In the genomic region with DNA sequence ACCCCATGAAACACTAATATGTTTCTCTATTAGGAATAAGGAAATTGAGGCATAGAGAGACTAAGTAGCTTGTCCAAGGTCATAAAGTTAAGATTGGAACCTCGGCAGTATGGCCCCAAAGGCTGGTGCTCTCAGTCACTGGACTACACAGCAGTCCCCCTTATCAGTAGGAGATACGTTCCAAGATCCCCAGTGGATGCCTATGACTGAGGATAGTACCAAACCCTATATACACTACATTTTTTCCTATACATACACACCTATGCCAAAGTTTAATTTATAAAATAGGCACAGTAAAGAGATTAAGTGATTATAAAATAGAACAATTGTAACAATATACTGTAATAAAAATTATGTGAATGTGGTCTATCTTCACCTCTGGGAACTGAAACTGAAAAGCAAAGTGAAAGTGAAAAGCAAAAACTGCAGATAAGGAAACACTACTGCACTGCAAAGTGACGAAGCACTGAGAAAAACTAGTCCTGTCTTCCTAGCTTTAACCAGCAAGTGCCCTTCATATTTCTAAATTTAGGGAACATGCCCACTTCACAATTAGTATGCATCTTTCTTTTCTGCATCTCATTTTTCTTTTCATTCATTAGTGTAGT, we compare ENCODE assay signal across 9 cellular contexts.
DNase-seq lines count a peak whose midpoint lies in the region; ATAC-seq, FAIRE-seq and TF ChIP-seq lines count a peak whose summit lies in the region.
"Had no signal": no experiment of that assay in that cellular context is flagged by ENCODE, and none has a peak within 500 bp of the region (broad histone marks: within the 10 kb centered on the region; RNA-seq: fewer than 3 reads in every experiment).

No MANE protein-coding gene starts in this region.

- TF ChIP-seq RAD21 in GM12878 (IDR thresholded peaks at IDR 0.05; ENCODE audit: insufficient read depth, low read depth, low read length) = no peak

- H3K36me3 ChIP-seq in GM12878 (ENCODE audit: control insufficient read depth in 2 of 2, insufficient read depth in 2 of 2, low read length in 1 of 2) = peaks cover 0 to 5% of the 10 kb centered on the region in 2 experiments; a peak in 3 of 4 replicates
- H3K36me3 ChIP-seq in neutrophil = peaks cover 4% of the 10 kb centered on the region

- ATAC-seq in GM18868 (IDR thresholded peaks at IDR 0.05; ENCODE audit: unreplicated experiment) = peak; percentile 28
- peak; percentile 25 for ATAC-seq in HG03066 (IDR thresholded peaks at IDR 0.05; ENCODE audit: low read depth, unreplicated experiment)
- peak; percentile 62 for ATAC-seq in GM12878
- no peak for ATAC-seq in GM18867 (IDR thresholded peaks at IDR 0.05; ENCODE audit: unreplicated experiment)
- ATAC-seq in GM21367 (IDR thresholded peaks at IDR 0.05; ENCODE audit: unreplicated experiment) = no peak

- peak overlapping the region; percentile 64 for H3K4me2 ChIP-seq in GM12878 (ENCODE audit: control insufficient read depth, insufficient read depth)

- RAD21 ChIA-PET in GM12878 (lab: Charles Lee; ENCODE audit: unreplicated experiment) = interaction anchor here (0.7 to 4.7 kb wide), 11 partner anchors 9 to 258 kb away, joined by 3 to 79 read pairs (median 12); a partner anchor contains a TSS

- H3K27ac ChIP-seq in GM12878 (ENCODE audit: control insufficient read depth, insufficient read depth) = peak overlapping the region; percentile 75
- H3K27ac ChIP-seq in neutrophil = peak overlapping the region; percentile 59

- H2AFZ ChIP-seq in GM12878 (ENCODE audit: control insufficient read depth, low read depth, low read length) = no peak overlapping the region

- no peak for TF ChIP-seq CTCF in GM12878 (IDR thresholded peaks at IDR 0.05 in 2 of 3, conservative IDR thresholded peaks at IDR 0.05 in 1 of 3; ENCODE audit: control insufficient read depth in 2 of 3, extremely low read depth in 1 of 3, insufficient read depth in 1 of 3, low read depth in 3 of 3, low read length in 3 of 3)
- TF ChIP-seq CTCF in neutrophil (IDR thresholded peaks at IDR 0.05) = no peak

- FAIRE-seq in GM12878 (lab: Jason Lieb, UNC) = peak; percentile 86

- no TSS peak for BruUV-seq in GM12878 (replicated peaks; lab: Mats Ljungman, UMichigan)

- SMC1A ChIA-PET in GM12878 (lab: Charles Lee; ENCODE audit: uncharacterized antibody, unreplicated experiment) = interaction anchor here (0.8 to 4.6 kb wide), 19 partner anchors 8 to 258 kb away, joined by 3 to 82 read pairs (median 4); no protein-coding TSS in a partner anchor

- TF ChIP-seq POLR2A in GM12878 (IDR thresholded peaks at IDR 0.05; ENCODE audit: low read depth, low read length) = no peak

- 3% methylated on average over 3 of the region's 3 CpGs for WGBS in GM12878 (ENCODE audit: insufficient coverage, insufficient replicate concordance, low lambda C conversion rate, missing lambda C conversion rate)

- 0 out of 2 replicates have a peak overlapping the region, but pooled peaks have one; percentile 3 for H3K9ac ChIP-seq in GM12878 (ENCODE audit: control insufficient read depth, insufficient read depth, low read length)

- DNase-seq in GM12878 (ENCODE audit: low read depth, low spot score) = peak; percentile 71
- DNase-seq in NCI-H524 (lab: John Stamatoyannopoulos, UW) = no peak
- DNase-seq in NCI-H2171 treated with DMSO at 0.1 percent for 48 hours (lab: John Stamatoyannopoulos, UW) = no peak
- DNase-seq: stimulated activated CD4-positive, alpha-beta T cell treated with anti-CD3 and anti-CD28 coated beads, Interleukin-2, amount 100 ng/mL, for 24 hours had no signal

- H3K4me1 ChIP-seq in GM12878 (ENCODE audit: control insufficient read depth, insufficient read depth, low read length) (peaks cover 50% of the 10 kb centered on the region), neutrophil (ENCODE audit: control insufficient read depth in 1 of 2, insufficient read depth in 1 of 2, low read depth in 1 of 2, low read length in 1 of 2) (peaks cover 3 to 13% of the 10 kb centered on the region in 2 experiments)

- H3K4me3 ChIP-seq in GM12878 (0 out of 2 replicates have a peak overlapping the region, but pooled peaks have one; percentile 4), neutrophil (ENCODE audit: low read depth in 1 of 2, low read length in 1 of 2) (peak overlapping the region in 1 of 2 experiments; percentile 30)

- H4K20me1 ChIP-seq in GM12878 (ENCODE audit: control insufficient read depth, insufficient read depth) = no peaks in the 10 kb centered on the region

- H3K27me3 ChIP-seq in GM12878 (replicated peaks in 1 of 2; ENCODE audit: control insufficient read depth in 2 of 2, insufficient read depth in 2 of 2, low read length in 1 of 2) (no peaks in the 10 kb centered on the region), neutrophil (no peaks in the 10 kb centered on the region)

- CTCF ChIA-PET in GM12878 (lab: Yijun Ruan, JAX) = interaction anchor here (0.7 to 3.8 kb wide), 9 partner anchors 12 to 243 kb away, joined by 3 to 37 read pairs (median 5); a partner anchor contains a TSS

- intact Hi-C loops in GM12878 (cut with micrococcal nuclease; ENCODE audit: unreplicated experiment) = loop anchor here (2.0 to 5.0 kb wide), 6 partner anchors 49 to 256 kb away; a partner anchor contains a TSS

- H3K9me3 ChIP-seq in GM12878 (replicated peaks; ENCODE audit: control insufficient read depth, insufficient read depth, low read length) = no peaks in the 10 kb centered on the region
- no peaks in the 10 kb centered on the region for H3K9me3 ChIP-seq in neutrophil

- no peak for TF ChIP-seq EP300 in GM12878 (IDR thresholded peaks at IDR 0.05; ENCODE audit: borderline replicate concordance in 1 of 2, control insufficient read depth in 1 of 2, low read depth in 2 of 2, low read length in 2 of 2)

- no peaks in the 10 kb centered on the region for H3K79me2 ChIP-seq in GM12878 (ENCODE audit: control insufficient read depth, insufficient read depth, low read length)

- in situ Hi-C loops in GM12878 (cut with MboI) = loop anchor here (5.0 kb wide), 2 partner anchors 106 to 241 kb away; a partner anchor contains a TSS

- POLR2A ChIA-PET in GM12878 (lab: Charles Lee) = interaction anchor here (0.6 to 3.5 kb wide), 9 partner anchors 31 to 893 kb away, joined by 3 to 21 read pairs (median 4); a partner anchor contains a TSS

TF ChIP-seq in GM12878, 131 proteins besides CTCF, POLR2A, EP300 and RAD21 (continues in another document):
- TF ChIP-seq, protein P1, sequence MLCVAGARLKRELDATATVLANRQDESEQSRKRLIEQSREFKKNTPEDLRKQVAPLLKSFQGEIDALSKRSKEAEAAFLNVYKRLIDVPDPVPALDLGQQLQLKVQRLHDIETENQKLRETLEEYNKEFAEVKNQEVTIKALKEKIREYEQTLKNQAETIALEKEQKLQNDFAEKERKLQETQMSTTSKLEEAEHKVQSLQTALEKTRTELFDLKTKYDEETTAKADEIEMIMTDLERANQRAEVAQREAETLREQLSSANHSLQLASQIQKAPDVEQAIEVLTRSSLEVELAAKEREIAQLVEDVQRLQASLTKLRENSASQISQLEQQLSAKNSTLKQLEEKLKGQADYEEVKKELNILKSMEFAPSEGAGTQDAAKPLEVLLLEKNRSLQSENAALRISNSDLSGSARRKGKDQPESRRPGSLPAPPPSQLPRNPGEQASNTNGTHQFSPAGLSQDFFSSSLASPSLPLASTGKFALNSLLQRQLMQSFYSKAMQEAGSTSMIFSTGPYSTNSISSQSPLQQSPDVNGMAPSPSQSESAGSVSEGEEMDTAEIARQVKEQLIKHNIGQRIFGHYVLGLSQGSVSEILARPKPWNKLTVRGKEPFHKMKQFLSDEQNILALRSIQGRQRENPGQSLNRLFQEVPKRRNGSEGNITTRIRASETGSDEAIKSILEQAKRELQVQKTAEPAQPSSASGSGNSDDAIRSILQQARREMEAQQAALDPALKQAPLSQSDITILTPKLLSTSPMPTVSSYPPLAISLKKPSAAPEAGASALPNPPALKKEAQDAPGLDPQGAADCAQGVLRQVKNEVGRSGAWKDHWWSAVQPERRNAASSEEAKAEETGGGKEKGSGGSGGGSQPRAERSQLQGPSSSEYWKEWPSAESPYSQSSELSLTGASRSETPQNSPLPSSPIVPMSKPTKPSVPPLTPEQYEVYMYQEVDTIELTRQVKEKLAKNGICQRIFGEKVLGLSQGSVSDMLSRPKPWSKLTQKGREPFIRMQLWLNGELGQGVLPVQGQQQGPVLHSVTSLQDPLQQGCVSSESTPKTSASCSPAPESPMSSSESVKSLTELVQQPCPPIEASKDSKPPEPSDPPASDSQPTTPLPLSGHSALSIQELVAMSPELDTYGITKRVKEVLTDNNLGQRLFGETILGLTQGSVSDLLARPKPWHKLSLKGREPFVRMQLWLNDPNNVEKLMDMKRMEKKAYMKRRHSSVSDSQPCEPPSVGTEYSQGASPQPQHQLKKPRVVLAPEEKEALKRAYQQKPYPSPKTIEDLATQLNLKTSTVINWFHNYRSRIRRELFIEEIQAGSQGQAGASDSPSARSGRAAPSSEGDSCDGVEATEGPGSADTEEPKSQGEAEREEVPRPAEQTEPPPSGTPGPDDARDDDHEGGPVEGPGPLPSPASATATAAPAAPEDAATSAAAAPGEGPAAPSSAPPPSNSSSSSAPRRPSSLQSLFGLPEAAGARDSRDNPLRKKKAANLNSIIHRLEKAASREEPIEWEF (IDR thresholded peaks at IDR 0.05; ENCODE audit: insufficient replicate concordance, low read depth, low read length) = peak; percentile 38
- TF ChIP-seq, protein P2, sequence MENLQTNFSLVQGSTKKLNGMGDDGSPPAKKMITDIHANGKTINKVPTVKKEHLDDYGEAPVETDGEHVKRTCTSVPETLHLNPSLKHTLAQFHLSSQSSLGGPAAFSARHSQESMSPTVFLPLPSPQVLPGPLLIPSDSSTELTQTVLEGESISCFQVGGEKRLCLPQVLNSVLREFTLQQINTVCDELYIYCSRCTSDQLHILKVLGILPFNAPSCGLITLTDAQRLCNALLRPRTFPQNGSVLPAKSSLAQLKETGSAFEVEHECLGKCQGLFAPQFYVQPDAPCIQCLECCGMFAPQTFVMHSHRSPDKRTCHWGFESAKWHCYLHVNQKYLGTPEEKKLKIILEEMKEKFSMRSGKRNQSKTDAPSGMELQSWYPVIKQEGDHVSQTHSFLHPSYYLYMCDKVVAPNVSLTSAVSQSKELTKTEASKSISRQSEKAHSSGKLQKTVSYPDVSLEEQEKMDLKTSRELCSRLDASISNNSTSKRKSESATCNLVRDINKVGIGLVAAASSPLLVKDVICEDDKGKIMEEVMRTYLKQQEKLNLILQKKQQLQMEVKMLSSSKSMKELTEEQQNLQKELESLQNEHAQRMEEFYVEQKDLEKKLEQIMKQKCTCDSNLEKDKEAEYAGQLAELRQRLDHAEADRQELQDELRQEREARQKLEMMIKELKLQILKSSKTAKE (IDR thresholded peaks at IDR 0.05; ENCODE audit: low read depth, poor library complexity, severe bottlenecking) = peak; percentile 72
- no peak for TF ChIP-seq GATAD2B (conservative IDR thresholded peaks at IDR 0.05; ENCODE audit: low read depth)
- TF ChIP-seq SIX5 (IDR thresholded peaks at IDR 0.05; ENCODE audit: low read depth, low read length, severe bottlenecking) = no peak
- no peak for TF ChIP-seq RCOR1 (conservative IDR thresholded peaks at IDR 0.05; ENCODE audit: low read depth, low read length)
- TF ChIP-seq KDM1A (IDR thresholded peaks at IDR 0.05; ENCODE audit: borderline replicate concordance) = no peak
- no peak for TF ChIP-seq EGR1 (IDR thresholded peaks at IDR 0.05; ENCODE audit: borderline replicate concordance in 1 of 2, low read depth in 2 of 2, low read length in 2 of 2)

Comparison
In these comparisons a context has a peak if more than half of its experiments do, and no peak if none do; other contexts are left out.
1. ATAC-seq: peak in GM18868 (single experiment), HG03066 (single experiment) and GM12878 (single experiment); none in GM18867 (single experiment) and GM21367 (single experiment).